Comparison of ENCODE assay signal across 18 cellular contexts in the genomic region with DNA sequence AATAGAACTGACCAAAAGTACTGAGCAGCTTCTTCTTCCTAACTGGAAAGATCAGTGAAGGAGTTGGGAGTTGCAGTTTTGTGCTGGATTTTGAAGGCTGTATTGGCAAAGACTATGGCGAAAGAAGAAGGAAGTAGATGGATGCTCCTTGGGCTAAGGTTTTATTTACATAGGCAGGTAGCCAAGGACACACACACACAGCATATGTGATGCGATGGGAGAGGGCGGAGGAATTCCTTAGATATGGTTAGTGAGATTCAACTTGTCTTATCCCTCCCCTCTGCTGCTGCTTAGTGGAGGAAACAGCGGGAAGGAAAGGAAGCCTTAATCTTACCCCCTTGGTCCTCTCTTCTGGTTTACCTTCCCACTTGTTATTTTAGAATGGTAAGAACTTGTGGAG.
DNase-seq lines count a peak whose midpoint lies in the region; ATAC-seq and TF ChIP-seq lines count a peak whose summit lies in the region.
"Had no signal": no experiment of that assay in that cellular context is flagged by ENCODE, and none has a peak within 500 bp of the region (broad histone marks: within the 10 kb centered on the region; RNA-seq: fewer than 3 reads in every experiment).

No MANE protein-coding gene starts in this region.

- intact Hi-C loops in PC-9 (cut with micrococcal nuclease; ENCODE audit: unreplicated experiment), result loop anchor here (1.0 to 5.0 kb wide), 2 partner anchors 16 to 170 kb away; a partner anchor contains a TSS

- H3F3A ChIP-seq in GM23338 (replicated peaks; ENCODE audit: low read depth) (no peaks in the 10 kb centered on the region), PC-9 (ENCODE audit: insufficient read depth, low read depth) (no peaks in the 10 kb centered on the region)

- H3K4me3 ChIP-seq in GM23338, result no peak overlapping the region
- H3K4me3 ChIP-seq in PC-9, result no peak overlapping the region
- H3K4me3 ChIP-seq in epithelial cell of esophagus (ENCODE audit: low read length), result no peak overlapping the region
- no peak overlapping the region for H3K4me3 ChIP-seq in neutrophil (ENCODE audit: low read depth in 1 of 2, low read length in 1 of 2)
- H3K4me3 ChIP-seq: cardiac muscle cell, esophagus squamous epithelium had no signal

- no peak overlapping the region for H3K4me3 Mint-ChIP-seq in GM23338
- no peak overlapping the region for H3K4me3 Mint-ChIP-seq in activated CD4-positive, alpha-beta memory T cell treated with anti-CD3 and anti-CD28 coated beads, Interleukin-2, amount 10 ng/mL, durations not matched to agents 7 days and 5 days
- H3K4me3 Mint-ChIP-seq: activated B cell treated with CpG ODN at 0.5 μM for 24 hours; activated T-cell treated with anti-CD3 and anti-CD28 coated beads, Interleukin-2, amount 50 U/mL, for 4 hours had no signal

- H3K36me3 ChIP-seq in GM23338 (ENCODE audit: insufficient read depth), result no peaks in the 10 kb centered on the region
- no peaks in the 10 kb centered on the region for H3K36me3 ChIP-seq in PC-9 (ENCODE audit: low read depth)
- H3K36me3 ChIP-seq in neutrophil, result no peaks in the 10 kb centered on the region
- H3K36me3 ChIP-seq: cardiac muscle cell, esophagus squamous epithelium had no signal

- H3K36me3 Mint-ChIP-seq in GM23338 (ENCODE audit: low read depth), result no peaks in the 10 kb centered on the region
- H3K36me3 Mint-ChIP-seq in activated CD4-positive, alpha-beta memory T cell treated with anti-CD3 and anti-CD28 coated beads, Interleukin-2, amount 10 ng/mL, durations not matched to agents 7 days and 5 days (ENCODE audit: low read depth), result no peaks in the 10 kb centered on the region

- H3K79me2 ChIP-seq in GM23338 (replicated peaks; ENCODE audit: insufficient read depth), result no peaks in the 10 kb centered on the region
- no peaks in the 10 kb centered on the region for H3K79me2 ChIP-seq in PC-9 (ENCODE audit: low read depth)

- no peaks in the 10 kb centered on the region for H3K9me3 ChIP-seq in PC-9 (ENCODE audit: insufficient read depth, low read depth)
- H3K9me3 ChIP-seq in neutrophil, result no peaks in the 10 kb centered on the region
- H3K9me3 ChIP-seq: esophagus squamous epithelium had no signal

- H3K4me1 Mint-ChIP-seq in GM23338, result peaks cover 16% of the 10 kb centered on the region
- peaks cover 4% of the 10 kb centered on the region for H3K4me1 Mint-ChIP-seq in activated CD4-positive, alpha-beta memory T cell treated with anti-CD3 and anti-CD28 coated beads, Interleukin-2, amount 10 ng/mL, durations not matched to agents 7 days and 5 days
- H3K4me1 Mint-ChIP-seq: activated B cell treated with CpG ODN at 0.5 μM for 24 hours had no signal

- ATAC-seq in GM23338 (peak; percentile 79), HG03565 (IDR thresholded peaks at IDR 0.05; ENCODE audit: unreplicated experiment) (no peak)
- no peak for ATAC-seq in activated CD4-positive, CD25-positive, alpha-beta regulatory T cell treated with anti-CD3 and anti-CD28 coated beads, Interleukin-2, amount 50 U/mL, for 24 hours
- ATAC-seq: activated T-cell treated with anti-CD3 and anti-CD28 coated beads, Interleukin-2, amount 50 U/mL, for 4 hours had no signal

- no peak overlapping the region for H3K4me2 ChIP-seq in GM23338
- H3K4me2 ChIP-seq in PC-9, result no peak overlapping the region

- H3K27me3 ChIP-seq in GM23338 (ENCODE audit: insufficient read depth) (no peaks in the 10 kb centered on the region), PC-9 (ENCODE audit: insufficient read depth, low read depth) (no peaks in the 10 kb centered on the region), neutrophil (no peaks in the 10 kb centered on the region)
- H3K27me3 ChIP-seq: cardiac muscle cell, esophagus squamous epithelium had no signal

- POLR2A ChIA-PET in PC-9 (lab: Charles Lee; ENCODE audit: unreplicated experiment), result interaction anchor here (0.6 kb wide), 1 partner anchor 1654 kb away, joined by 4 read pairs; no protein-coding TSS in a partner anchor
- POLR2A ChIA-PET in activated CD4-positive, alpha-beta memory T cell treated with anti-CD3 and anti-CD28 coated beads, Interleukin-2, amount 10 ng/mL, durations not matched to agents 7 days and 5 days (lab: Charles Lee), result no interaction called here

- no peaks in the 10 kb centered on the region for H3K9me2 ChIP-seq in GM23338 (ENCODE audit: insufficient read depth)
- H3K9me2 ChIP-seq in PC-9 (ENCODE audit: insufficient read depth), result no peaks in the 10 kb centered on the region

- H4K20me1 ChIP-seq in GM23338 (replicated peaks; ENCODE audit: insufficient read depth) (no peaks in the 10 kb centered on the region), PC-9 (ENCODE audit: insufficient read depth) (no peaks in the 10 kb centered on the region)

- H3K27ac ChIP-seq in GM23338 (ENCODE audit: low read depth), result no peak overlapping the region
- no peak overlapping the region for H3K27ac ChIP-seq in PC-9
- peak overlapping the region; percentile 72 for H3K27ac ChIP-seq in neutrophil
- H3K27ac ChIP-seq: cardiac muscle cell, esophagus squamous epithelium had no signal

- BruUV-seq in PC-9 (replicated peaks; lab: Mats Ljungman, UMichigan), result no TSS peak

- no peak for TF ChIP-seq CTCF in GM23338 (conservative IDR thresholded peaks at IDR 0.05; ENCODE audit: low read depth in 2 of 2)
- no peak for TF ChIP-seq CTCF in PC-9 (conservative IDR thresholded peaks at IDR 0.05)
- peak; percentile 8 for TF ChIP-seq CTCF in epithelial cell of esophagus (IDR thresholded peaks at IDR 0.05; ENCODE audit: insufficient read depth, low read depth, low read length, missing control alignments)
- no peak for TF ChIP-seq CTCF in neutrophil (IDR thresholded peaks at IDR 0.05)

- H3K9me3 Mint-ChIP-seq in GM23338, result no peaks in the 10 kb centered on the region
- H3K9me3 Mint-ChIP-seq in activated CD4-positive, alpha-beta memory T cell treated with anti-CD3 and anti-CD28 coated beads, Interleukin-2, amount 10 ng/mL, durations not matched to agents 7 days and 5 days, result no peaks in the 10 kb centered on the region
- H3K9me3 Mint-ChIP-seq: activated B cell treated with CpG ODN at 0.5 μM for 24 hours; activated T-cell treated with anti-CD3 and anti-CD28 coated beads, Interleukin-2, amount 50 U/mL, for 4 hours had no signal

- no peak overlapping the region for H3K27ac Mint-ChIP-seq in GM23338
- no peak overlapping the region for H3K27ac Mint-ChIP-seq in activated CD4-positive, alpha-beta memory T cell treated with anti-CD3 and anti-CD28 coated beads, Interleukin-2, amount 10 ng/mL, durations not matched to agents 7 days and 5 days
- H3K27ac Mint-ChIP-seq: activated B cell treated with CpG ODN at 0.5 μM for 24 hours had no signal

- DNase-seq in GM23338 (ENCODE audit: low spot score) (peak; percentile 71), PC-9 (peak; percentile 48 to 60), epithelial cell of esophagus (ENCODE audit: low read depth) (peak; percentile 94)
- DNase-seq in activated CD4-positive, alpha-beta memory T cell treated with anti-CD3 and anti-CD28 coated beads, Interleukin-2, amount 10 ng/mL, durations not matched to agents 7 days and 5 days, result no peak
- DNase-seq: activated B cell treated with CpG ODN at 0.5 μM for 24 hours; activated T-cell treated with anti-CD3 and anti-CD28 coated beads, Interleukin-2, amount 50 U/mL, for 4 hours; COR-L47; esophagus squamous epithelium; H7; KG1; left cardiac atrium; occipital lobe; stimulated activated CD4-positive, alpha-beta T cell treated with anti-CD3 and anti-CD28 coated beads, Interleukin-2, amount 100 ng/mL, for 24 hours; stimulated activated naive CD4-positive, alpha-beta T cell treated with Interleukin-2 at 50 U/mL for 16 hours had no signal

- peaks cover 3% of the 10 kb centered on the region for H3K27me3 Mint-ChIP-seq in GM23338 (ENCODE audit: insufficient read depth, low read depth, poor library complexity)
- peaks cover 16% of the 10 kb centered on the region for H3K27me3 Mint-ChIP-seq in activated CD4-positive, alpha-beta memory T cell treated with anti-CD3 and anti-CD28 coated beads, Interleukin-2, amount 10 ng/mL, durations not matched to agents 7 days and 5 days

- H2AFZ ChIP-seq in GM23338 (no peak overlapping the region), PC-9 (no peak overlapping the region)

- CTCF ChIA-PET in PC-9 (lab: Charles Lee), result no interaction called here
- CTCF ChIA-PET in activated CD4-positive, alpha-beta memory T cell treated with anti-CD3 and anti-CD28 coated beads, Interleukin-2, amount 10 ng/mL, durations not matched to agents 7 days and 5 days (lab: Charles Lee), result interaction anchor here (1.3 kb wide), 1 partner anchor 170 kb away, joined by 6 read pairs; a partner anchor contains a TSS

- H3K4me1 ChIP-seq in GM23338 (ENCODE audit: insufficient read depth) (0 out of 2 replicates have a peak, but pooled peaks cover 3% of the 10 kb centered on the region), PC-9 (replicated peaks; ENCODE audit: insufficient read depth) (0 out of 2 replicates have a peak, but pooled peaks cover 7% of the 10 kb centered on the region), neutrophil (ENCODE audit: control insufficient read depth in 1 of 2, insufficient read depth in 1 of 2, low read depth in 1 of 2, low read length in 1 of 2) (peaks cover 5 to 16% of the 10 kb centered on the region in 2 experiments)
